In the genomic region with DNA sequence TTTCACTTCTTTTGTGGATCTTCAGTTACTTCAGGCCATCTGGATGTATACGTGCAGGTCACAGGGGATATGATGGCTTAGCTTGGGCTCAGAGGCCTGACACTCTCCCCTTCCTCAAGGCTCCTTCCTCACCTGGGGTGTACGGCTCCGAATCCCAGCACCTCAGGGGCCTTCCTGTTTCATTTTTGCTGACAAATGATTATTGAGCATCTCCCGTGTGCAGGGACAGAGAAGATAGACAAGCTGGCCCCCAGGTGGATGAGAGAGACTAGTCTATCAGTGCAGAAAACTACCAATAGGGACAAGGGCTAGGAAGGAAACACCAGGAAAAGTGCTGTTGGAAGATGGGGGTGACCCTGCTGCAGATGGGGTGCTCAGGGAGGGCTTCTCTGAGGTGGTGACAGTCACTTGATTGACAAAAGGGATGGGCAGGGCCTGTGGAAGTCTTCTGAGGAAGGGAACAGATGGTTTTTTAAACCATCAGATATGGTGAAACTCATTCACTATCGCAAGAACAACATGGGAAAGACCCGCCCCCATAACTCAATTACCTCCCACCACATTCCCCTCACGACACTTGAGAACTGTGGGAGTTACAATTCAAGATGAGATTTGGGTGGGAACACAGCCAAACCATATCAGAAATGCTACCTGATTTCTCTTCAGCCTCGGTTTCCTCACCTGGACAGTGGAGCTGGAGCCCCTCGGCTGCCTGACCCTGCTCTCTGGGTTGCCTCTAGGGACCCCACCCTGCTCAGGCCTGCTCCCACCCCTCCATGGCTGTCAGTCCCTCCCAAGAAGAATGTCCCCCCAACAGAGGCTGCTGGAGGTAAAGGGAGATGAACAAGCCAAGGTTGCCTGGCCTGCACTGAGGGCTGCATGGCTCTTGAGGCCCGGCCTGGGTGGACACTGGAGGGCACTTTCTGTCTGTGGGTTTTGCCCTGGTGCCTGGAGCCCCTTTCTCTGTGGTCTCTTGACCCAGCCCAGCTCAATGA, we compare ENCODE assay signal across 22 cellular contexts.
"Had no signal": no experiment of that assay in that cellular context is flagged by ENCODE, and none has a peak within 500 bp of the region (broad histone marks: within the 10 kb centered on the region; RNA-seq: fewer than 3 reads in every experiment).

No MANE protein-coding gene starts in this region.

- FAIRE-seq: frontal cortex had no signal

- H3K36me3 ChIP-seq: esophagus muscularis mucosa, left ventricle myocardium inferior, neutrophil, ovary, prostate gland, right atrium auricular region, tibial artery had no signal

- H3K4me1 ChIP-seq: prostate gland had no signal

- H3K27ac ChIP-seq: coronary artery, esophagus muscularis mucosa, left ventricle myocardium inferior, neutrophil, ovary, prostate gland, right atrium auricular region, tibial artery had no signal

- DNase-seq: activated CD4-positive, alpha-beta T cell treated with anti-CD3 and anti-CD28 coated beads for 48 hours; activated CD8-positive, alpha-beta memory T cell treated with anti-CD3 and anti-CD28 coated beads, Interleukin-2, amount 10 ng/mL, durations not matched to agents 7 days and 5 days; activated CD8-positive, alpha-beta T cell treated with anti-CD3 and anti-CD28 coated beads for 36 hours; amniotic stem cell; cerebellar nuclear complex; glutamatergic neuron; hippocampal formation; kidney glomerular epithelial cell; left ventricle myocardium inferior; mammary epithelial cell; naive thymus-derived CD8-positive, alpha-beta T cell; ovary; stimulated activated CD4-positive, alpha-beta T cell treated with anti-CD3 and anti-CD28 coated beads, Interleukin-12 subunit alpha, Interleukin-12 subunit beta, amount 100 ng/mL, for 4 hours; stimulated activated CD4-positive, alpha-beta T cell treated with anti-CD3 and anti-CD28 coated beads, Interleukin-4, amount 100 ng/mL, for 4 hours; stimulated activated naive CD8-positive, alpha-beta T cell treated with anti-CD3 and anti-CD28 coated beads, Interleukin-15, amount 100 ng/mL, for 72 hours; tibial artery had no signal

- ATAC-seq: activated CD8-positive, alpha-beta memory T cell treated with anti-CD3 and anti-CD28 coated beads, Interleukin-2, amount 10 ng/mL, durations not matched to agents 7 days and 5 days; activated CD8-positive, alpha-beta T cell treated with anti-CD3 and anti-CD28 coated beads for 36 hours; naive thymus-derived CD8-positive, alpha-beta T cell; stimulated activated naive CD8-positive, alpha-beta T cell treated with anti-CD3 and anti-CD28 coated beads, Interleukin-15, amount 100 ng/mL, for 72 hours had no signal

- H3K9me3 ChIP-seq: esophagus muscularis mucosa, left ventricle myocardium inferior, neutrophil, ovary, prostate gland, right atrium auricular region, tibial artery had no signal

- H3K27me3 ChIP-seq: esophagus muscularis mucosa, neutrophil, ovary, right atrium auricular region, tibial artery had no signal

- H3K4me3 ChIP-seq: coronary artery, esophagus muscularis mucosa, left ventricle myocardium inferior, ovary, prostate gland, right atrium auricular region, tibial artery had no signal
